ENCODE assay signal across 14 cellular contexts in the genomic region with DNA sequence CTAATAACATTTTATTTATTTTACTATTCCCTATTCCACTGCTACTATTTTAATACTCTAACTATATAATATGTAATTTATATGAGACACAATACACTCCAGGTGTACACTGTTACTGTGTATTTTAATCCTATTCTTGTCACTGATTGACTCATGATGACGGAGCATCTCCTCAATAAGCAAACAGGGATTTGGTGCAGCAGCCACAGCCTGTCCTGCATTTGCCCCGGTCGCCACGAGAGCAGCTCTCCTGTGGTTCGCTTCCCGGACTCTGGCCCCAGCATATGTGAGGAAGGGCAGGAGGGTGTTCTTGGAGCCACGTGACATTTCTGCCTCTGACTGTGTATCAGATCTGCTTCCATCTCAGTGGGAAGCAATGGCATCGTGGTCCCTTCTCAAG.
"Had no signal": no experiment of that assay in that cellular context is flagged by ENCODE, and none has a peak within 500 bp of the region (broad histone marks: within the 10 kb centered on the region; RNA-seq: fewer than 3 reads in every experiment).

No MANE protein-coding gene starts in this region.

- H3K27ac ChIP-seq: neutrophil had no signal

- H3K9me3 ChIP-seq: neutrophil had no signal

- H3K36me3 ChIP-seq: neutrophil had no signal

- ATAC-seq: activated CD8-positive, alpha-beta memory T cell treated with anti-CD3 and anti-CD28 coated beads, Interleukin-2, amount 10 ng/mL, durations not matched to agents 7 days and 5 days; naive thymus-derived CD8-positive, alpha-beta T cell had no signal

- FAIRE-seq: bronchial epithelial cell, frontal cortex, kidney had no signal

- DNase-seq: activated CD4-positive, alpha-beta T cell treated with anti-CD3 and anti-CD28 coated beads, Interleukin-2, amount 50 U/mL, for 48 hours; activated CD4-positive, CD25-positive, alpha-beta regulatory T cell treated with anti-CD3 and anti-CD28 coated beads, Interleukin-2, amount 50 U/mL, for 72 hours; activated CD8-positive, alpha-beta memory T cell treated with anti-CD3 and anti-CD28 coated beads, Interleukin-2, amount 10 ng/mL, durations not matched to agents 7 days and 5 days; activated effector memory CD4-positive, alpha-beta T cell treated with anti-CD3 and anti-CD28 coated beads, Interleukin-2, amount 50 U/mL, for 16 hours; activated naive CD8-positive, alpha-beta T cell treated with anti-CD3 and anti-CD28 coated beads for 36 hours; activated T-cell treated with anti-CD3 and anti-CD28 coated beads, Interleukin-2, amount 50 U/mL, for 24 hours; kidney; naive thymus-derived CD8-positive, alpha-beta T cell; right cardiac atrium; stimulated activated CD4-positive, alpha-beta T cell treated with anti-CD3 and anti-CD28 coated beads, Interleukin-2, amount 100 ng/mL, for 24 hours; stimulated activated naive B cell treated with anti-CD40 and anti-IgM and Interleukin-4, amounts not matched to agents 10 μg/mL and 1 μg/mL and 100 μg/mL, for 72 hours had no signal
